ENCODE assay signal across 1 cellular context in the genomic region with DNA sequence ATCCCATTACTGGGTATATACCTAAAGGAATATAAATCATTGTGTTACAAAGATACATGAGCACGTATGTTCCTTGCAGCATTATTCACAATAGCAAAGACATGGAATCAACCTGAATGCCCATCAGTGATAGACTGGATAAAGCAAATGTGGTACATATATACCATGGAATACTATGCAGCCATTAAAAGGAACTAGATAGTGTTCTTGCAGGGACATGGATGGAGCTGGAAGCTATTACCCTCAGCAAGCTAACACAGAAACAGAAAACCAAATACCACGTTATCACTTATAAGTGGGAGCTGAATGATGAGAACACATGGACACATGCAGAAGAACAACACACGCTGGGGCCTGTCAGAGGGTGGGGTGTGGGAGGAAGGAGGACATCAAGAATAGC. TPM values are rescaled to one million over a fixed set of nuclear protein-coding genes. Genes with fewer than 3 reads are reported as not detected.
"Had no signal": no experiment of that assay in that cellular context is flagged by ENCODE, and none has a peak within 500 bp of the region (broad histone marks: within the 10 kb centered on the region; RNA-seq: fewer than 3 reads in every experiment).

No MANE protein-coding gene starts in this region.

RNA-seq across cellular contexts. Expression of gene ANTXR2, which starts 48.8 kb away (rescaled TPM):
- total RNA-seq: OCI-LY7 had no signal
